30 cellular contexts compared by ENCODE assay signal in the genomic region with DNA sequence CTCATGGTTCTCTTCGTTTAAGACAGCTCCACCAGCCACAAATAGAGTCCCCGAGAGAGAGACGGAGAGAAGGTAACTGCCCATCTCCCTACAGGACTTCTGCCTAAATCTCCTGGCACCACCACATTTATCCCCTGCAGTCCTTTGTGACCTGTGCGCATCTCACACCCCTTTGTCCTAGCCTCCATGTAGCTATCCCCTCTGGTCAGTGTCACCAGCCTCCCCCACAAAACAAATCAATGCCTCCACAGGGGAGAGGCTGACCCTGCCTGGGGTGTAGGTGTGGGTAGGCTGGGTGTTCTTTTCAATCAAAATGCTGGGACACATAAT. TPM values are rescaled to one million over a fixed set of nuclear protein-coding genes. Genes with fewer than 3 reads are reported as not detected.
A peak's percentile ranks its signal among the peaks of the same experiment; 100 is the strongest.
DNase-seq lines count a peak whose midpoint lies in the region; TF ChIP-seq lines count a peak whose summit lies in the region.
"Had no signal": no experiment of that assay in that cellular context is flagged by ENCODE, and none has a peak within 500 bp of the region (broad histone marks: within the 10 kb centered on the region; RNA-seq: fewer than 3 reads in every experiment).

TSS of gene GARIN3 (minus strand) at position 101 of the 330 bp plus-strand sequence. CDS start at position 5, 96 bp downstream.

- no peak for TF ChIP-seq EP300 in esophagus muscularis mucosa (IDR thresholded peaks at IDR 0.05)

- H3K4me1 ChIP-seq in BLaER1 treated with 17β-estradiol and CSF1 and Interleukin-3, amounts not matched to agents 10 nM and 100 nM: peaks cover 0 to 48% (median 29%) of the 10 kb centered on the region in 10 experiments; a peak in 16 of 20 replicates
- no peaks in the 10 kb centered on the region for H3K4me1 ChIP-seq in esophagus muscularis mucosa
- no peaks in the 10 kb centered on the region for H3K4me1 ChIP-seq in ascending aorta
- H3K4me1 ChIP-seq: BE2C, lower lobe of right lung, sigmoid colon, upper lobe of left lung had no signal

- peaks cover 16 to 56% (median 35%) of the 10 kb centered on the region in 11 experiments for H3K9me3 ChIP-seq in BLaER1 treated with 17β-estradiol and CSF1 and Interleukin-3, amounts not matched to agents 10 nM and 100 nM (replicated peaks in 1 of 11)
- H3K9me3 ChIP-seq in esophagus muscularis mucosa (no peaks in the 10 kb centered on the region), ascending aorta (no peaks in the 10 kb centered on the region)
- H3K9me3 ChIP-seq: BE2C, lower lobe of right lung, ovary, upper lobe of left lung had no signal

- H3K27me3 ChIP-seq in BLaER1 treated with 17β-estradiol and CSF1 and Interleukin-3, amounts not matched to agents 10 nM and 100 nM: no peaks in the 10 kb centered on the region
- peaks cover 0 to 23% (median 0%) of the 10 kb centered on the region in 4 donors for H3K27me3 ChIP-seq in esophagus muscularis mucosa
- H3K27me3 ChIP-seq in ascending aorta: no peaks in the 10 kb centered on the region
- H3K27me3 ChIP-seq: brain microvascular endothelial cell, ovary, sigmoid colon, upper lobe of left lung had no signal

- H4K20me1 ChIP-seq in BLaER1 treated with 17β-estradiol and CSF1 and Interleukin-3, amounts not matched to agents 10 nM and 100 nM: no peaks in the 10 kb centered on the region

- peak within 1 kb of the TSS; percentile 78 for H3K27ac Mint-ChIP-seq in T-helper 2 cell treated with Interferon-gamma antibody and Interleukin-4, amounts not matched to agents 5 μg/mL and 100 μg/mL, for 36 hours
- H3K27ac Mint-ChIP-seq: GM23338 had no signal

- no peak for TF ChIP-seq POLR2A in esophagus muscularis mucosa (IDR thresholded peaks at IDR 0.05; ENCODE audit: low read depth)

- DNase-seq in T-helper 2 cell treated with Interferon-gamma antibody and Interleukin-4, amounts not matched to agents 5 μg/mL and 100 μg/mL, for 36 hours (ENCODE audit: low spot score): peak; percentile 3
- DNase-seq in T-helper 2 cell (no peak), esophagus muscularis mucosa (ENCODE audit: extremely low spot score) (peak; percentile 37), NCI-H526 treated with DMSO at 0.1 percent for 48 hours (lab: John Stamatoyannopoulos, UW) (no peak), Ammon's horn (ENCODE audit: low spot score) (no peak), ascending aorta (ENCODE audit: low spot score in 2 of 2) (no peak)
- DNase-seq in activated T-cell treated with anti-CD3 and anti-CD28 coated beads, Interleukin-2, amount 50 U/mL, for 48 hours: peak; percentile 19
- DNase-seq: 8988T; activated CD4-positive, alpha-beta T cell treated with anti-CD3 and anti-CD28 coated beads, Interleukin-2, amount 50 U/mL, for 4 hours; activated gamma-delta T cell treated with Interleukin-2 at 50 U/mL for 16 hours; BE2C; brain microvascular endothelial cell; foreskin melanocyte; hippocampal formation; islet precursor cell; KG1; lower lobe of right lung; MV-4-11; NCI-H187; NCI-H345; NK-92 treated with Interleukin-12 subunit alpha and Interleukin-12 subunit beta, amount 100 ng/mL, for 24 hours; ovary; sigmoid colon; upper lobe of left lung had no signal

- TF ChIP-seq CTCF in esophagus muscularis mucosa (IDR thresholded peaks at IDR 0.05) (no peak), ascending aorta (IDR thresholded peaks at IDR 0.05) (no peak)

- peaks cover 52% of the 10 kb centered on the region for H3K4me1 Mint-ChIP-seq in T-helper 2 cell treated with Interferon-gamma antibody and Interleukin-4, amounts not matched to agents 5 μg/mL and 100 μg/mL, for 36 hours (ENCODE audit: low read depth)

- no peaks in the 10 kb centered on the region for H3K27me3 Mint-ChIP-seq in T-helper 2 cell treated with Interferon-gamma antibody and Interleukin-4, amounts not matched to agents 5 μg/mL and 100 μg/mL, for 36 hours (ENCODE audit: low read depth)

- H3K4me3 Mint-ChIP-seq in T-helper 2 cell treated with Interferon-gamma antibody and Interleukin-4, amounts not matched to agents 5 μg/mL and 100 μg/mL, for 36 hours: peak within 1 kb of the TSS; percentile 56
- H3K4me3 Mint-ChIP-seq: GM23338 had no signal

- H3K4me3 ChIP-seq in BLaER1 treated with 17β-estradiol and CSF1 and Interleukin-3, amounts not matched to agents 10 nM and 100 nM: peak within 1 kb of the TSS in 2 of 10 experiments; percentile 9 to 22; a peak in 2 of 20 replicates
- H3K4me3 ChIP-seq in esophagus muscularis mucosa (no peak within 1 kb of the TSS), ascending aorta (no peak within 1 kb of the TSS)
- H3K4me3 ChIP-seq: GM23338, lower lobe of right lung, ovary, sigmoid colon, SK-N-MC, upper lobe of left lung had no signal

- H3K9ac ChIP-seq in BLaER1 treated with 17β-estradiol and CSF1 and Interleukin-3, amounts not matched to agents 10 nM and 100 nM: peak within 1 kb of the TSS in 4 of 11 experiments; percentile 30 to 62 (median 44); a peak in 6 of 22 replicates

- 82% methylated on average over 4 of the region's 4 CpGs for WGBS in esophagus muscularis mucosa

- no peaks in the 10 kb centered on the region for H3K9me3 Mint-ChIP-seq in T-helper 2 cell treated with Interferon-gamma antibody and Interleukin-4, amounts not matched to agents 5 μg/mL and 100 μg/mL, for 36 hours

- H3K4me2 ChIP-seq in BLaER1 treated with 17β-estradiol and CSF1 and Interleukin-3, amounts not matched to agents 10 nM and 100 nM: peak within 1 kb of the TSS in 10 of 11 experiments; percentile 5 to 84 (median 54); a peak in 18 of 22 replicates
- H3K4me2 ChIP-seq: GM23338 had no signal

- H3K27ac ChIP-seq in BLaER1 treated with 17β-estradiol and CSF1 and Interleukin-3, amounts not matched to agents 10 nM and 100 nM: peak within 1 kb of the TSS in 5 of 11 experiments; percentile 17 to 69 (median 45); a peak in 8 of 22 replicates
- no peak within 1 kb of the TSS for H3K27ac ChIP-seq in esophagus muscularis mucosa (replicated peaks in 1 of 4)
- H3K27ac ChIP-seq in ascending aorta: no peak within 1 kb of the TSS
- H3K27ac ChIP-seq: brain microvascular endothelial cell, epithelial cell of prostate, lower lobe of right lung, ovary, sigmoid colon, SK-N-MC, upper lobe of left lung had no signal

- intact Hi-C loops in esophagus muscularis mucosa (cut with DNase I) (no loop called here), ascending aorta (cut with DNase I) (no loop called here)

- H3K36me3 ChIP-seq in BLaER1 treated with 17β-estradiol and CSF1 and Interleukin-3, amounts not matched to agents 10 nM and 100 nM: peaks cover 0 to 14% (median 0%) of the 10 kb centered on the region in 11 experiments; a peak in 2 of 22 replicates
- H3K36me3 ChIP-seq in esophagus muscularis mucosa (no peaks in the 10 kb centered on the region), ascending aorta (no peaks in the 10 kb centered on the region)
- H3K36me3 ChIP-seq: BE2C, brain microvascular endothelial cell, lower lobe of right lung, ovary, sigmoid colon, upper lobe of left lung had no signal

- no peaks in the 10 kb centered on the region for H3K36me3 Mint-ChIP-seq in T-helper 2 cell treated with Interferon-gamma antibody and Interleukin-4, amounts not matched to agents 5 μg/mL and 100 μg/mL, for 36 hours (ENCODE audit: low read depth)

RNA-seq across cellular contexts. Expression of gene GARIN3, which starts in this region (rescaled TPM):
- total RNA-seq in esophagus muscularis mucosa: not detected
- not detected for total RNA-seq in ascending aorta
- total RNA-seq: dermis microvascular lymphatic vessel endothelial cell, GM23338, lower lobe of right lung, ovary, RPMI7951, sigmoid colon, upper lobe of left lung had no signal

Comparison
In these comparisons a context has a peak if more than half of its experiments do, and no peak if none do; other contexts are left out.
1. DNase-seq: peak in T-helper 2 cell treated with Interferon-gamma antibody and Interleukin-4, amounts not matched to agents 5 μg/mL and 100 μg/mL, for 36 hours (single experiment) and activated T-cell treated with anti-CD3 and anti-CD28 coated beads, Interleukin-2, amount 50 U/mL, for 48 hours (2 of 2); none in T-helper 2 cell (0 of 5), NCI-H526 treated with DMSO at 0.1 percent for 48 hours (single experiment), Ammon's horn (single experiment) and ascending aorta (0 of 2).
2. Peak in DNase-seq in esophagus muscularis mucosa; RNA of the gene not detected or under 1 TPM.